Comparison of ENCODE assay signal across 13 cellular contexts in the genomic region with DNA sequence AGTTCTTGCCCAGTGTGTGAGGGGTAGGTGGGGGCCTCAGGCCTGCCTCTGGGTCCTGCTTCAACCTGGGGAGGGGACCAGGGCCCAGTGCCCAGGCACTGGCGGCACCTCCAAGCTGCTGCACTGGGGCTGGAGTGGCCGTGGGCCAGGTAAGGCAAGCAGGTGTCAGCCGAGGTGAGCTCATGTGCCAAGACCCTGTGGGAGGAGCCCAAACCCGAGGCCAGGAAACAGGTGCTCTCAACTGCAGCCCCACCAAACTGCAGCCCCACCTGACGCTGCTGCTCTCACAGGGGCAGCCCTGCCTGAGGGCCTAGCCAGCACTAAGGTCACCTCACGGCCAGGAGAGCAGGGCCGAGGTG. TPM values are rescaled to one million over a fixed set of nuclear protein-coding genes. Genes with fewer than 3 reads are reported as not detected.
A peak's percentile ranks its signal among the peaks of the same experiment; 100 is the strongest.
DNase-seq lines count a peak whose midpoint lies in the region; ATAC-seq and TF ChIP-seq lines count a peak whose summit lies in the region.
"Had no signal": no experiment of that assay in that cellular context is flagged by ENCODE, and none has a peak within 500 bp of the region (broad histone marks: within the 10 kb centered on the region; RNA-seq: fewer than 3 reads in every experiment).

No MANE protein-coding gene starts in this region.

- TF ChIP-seq CTCF in GM23338 (conservative IDR thresholded peaks at IDR 0.05; ENCODE audit: low read depth in 2 of 2), result no peak
- no peak for TF ChIP-seq CTCF in ovary (IDR thresholded peaks at IDR 0.05)

- no peaks in the 10 kb centered on the region for H4K20me1 ChIP-seq in GM23338 (replicated peaks; ENCODE audit: insufficient read depth)

- H3K4me3 Mint-ChIP-seq in GM23338 (no peak overlapping the region), T-helper 17 cell (no peak overlapping the region)
- no peak overlapping the region for H3K4me3 Mint-ChIP-seq in CD4-positive, alpha-beta memory T cell

- H3K4me3 ChIP-seq in GM23338 (no peak overlapping the region), ovary (no peak overlapping the region)
- H3K4me3 ChIP-seq in CD4-positive, alpha-beta memory T cell (ENCODE audit: low read length in 2 of 2), result no peak overlapping the region
- H3K4me3 ChIP-seq: lung, SJSA1 had no signal

- peak; percentile 5 for DNase-seq in activated CD4-positive, alpha-beta T cell treated with anti-CD3 and anti-CD28 coated beads for 1 hour
- no peak for DNase-seq in activated CD4-positive, alpha-beta T cell treated with anti-CD3 and anti-CD28 coated beads for 4 hours
- no peak for DNase-seq in GM23338 (ENCODE audit: low spot score)
- DNase-seq in T-helper 17 cell, result peak in 2 of 3 donors; percentile 2 to 5
- peak in 4 of 5 donors; percentile 7 to 24 (median 16) for DNase-seq in ovary
- DNase-seq in KG1 (lab: John Stamatoyannopoulos, UW), result no peak
- no peak for DNase-seq in DMS 273 (lab: John Stamatoyannopoulos, UW; ENCODE audit: unreplicated experiment)
- DNase-seq in CD4-positive, alpha-beta memory T cell, result no peak

- H3K36me3 ChIP-seq in GM23338 (ENCODE audit: insufficient read depth), result no peaks in the 10 kb centered on the region
- no peaks in the 10 kb centered on the region for H3K36me3 ChIP-seq in ovary
- no peaks in the 10 kb centered on the region for H3K36me3 ChIP-seq in CD4-positive, alpha-beta memory T cell (ENCODE audit: insufficient read depth, low read length)
- H3K36me3 ChIP-seq: breast epithelium had no signal

- H3K4me2 ChIP-seq in GM23338, result no peak overlapping the region
- H3K4me2 ChIP-seq: KMS-11 had no signal

- 50 to 64% (median 57%) methylated on average over 5 to 7 of the region's 7 CpGs for WGBS in ovary, 3 donors

- no peaks in the 10 kb centered on the region for H3K9me3 Mint-ChIP-seq in GM23338
- H3K9me3 Mint-ChIP-seq in CD4-positive, alpha-beta memory T cell, result no peaks in the 10 kb centered on the region

- H3K27ac ChIP-seq in GM23338 (ENCODE audit: low read depth) (no peak overlapping the region), ovary (no peak overlapping the region)
- H3K27ac ChIP-seq in CD4-positive, alpha-beta memory T cell (ENCODE audit: low read depth, low read length), result no peak overlapping the region
- H3K27ac ChIP-seq: breast epithelium, KMS-11, neutrophil, SJSA1 had no signal

- no peaks in the 10 kb centered on the region for H3K4me1 ChIP-seq in GM23338 (ENCODE audit: insufficient read depth)
- peaks cover 3% of the 10 kb centered on the region for H3K4me1 ChIP-seq in ovary (ENCODE audit: insufficient read depth)
- peaks cover 18% of the 10 kb centered on the region for H3K4me1 ChIP-seq in CD4-positive, alpha-beta memory T cell (ENCODE audit: insufficient read depth, low read length)
- H3K4me1 ChIP-seq: breast epithelium had no signal

- POLR2A ChIA-PET in CD4-positive, alpha-beta memory T cell (lab: Charles Lee; ENCODE audit: partially characterized antibody), result interaction anchor here (0.7 kb wide), 1 partner anchor 12 kb away, joined by 3 read pairs; no protein-coding TSS in a partner anchor

- H3K4me1 Mint-ChIP-seq in GM23338 (peaks cover 15% of the 10 kb centered on the region), T-helper 17 cell (peaks cover 15% of the 10 kb centered on the region)
- H3K4me1 Mint-ChIP-seq in CD4-positive, alpha-beta memory T cell, result peaks cover 3 to 12% (median 10%) of the 10 kb centered on the region in 4 donors

- peak; percentile 4; the same call in 1 of the 3 replicates for ATAC-seq in GM23338
- no peak for ATAC-seq in T-helper 17 cell

- CTCF ChIA-PET in CD4-positive, alpha-beta memory T cell (lab: Charles Lee; ENCODE audit: partially characterized antibody), result no interaction called here

- no peak for TF ChIP-seq POLR2A in ovary (IDR thresholded peaks at IDR 0.05)

- H3K36me3 Mint-ChIP-seq in GM23338 (ENCODE audit: low read depth), result no peaks in the 10 kb centered on the region
- H3K36me3 Mint-ChIP-seq in T-helper 17 cell (ENCODE audit: low read depth), result no peaks in the 10 kb centered on the region
- no peaks in the 10 kb centered on the region for H3K36me3 Mint-ChIP-seq in CD4-positive, alpha-beta memory T cell

- no peaks in the 10 kb centered on the region for H3K79me2 ChIP-seq in GM23338 (replicated peaks; ENCODE audit: insufficient read depth)

- H3K9me3 ChIP-seq in T-helper 17 cell (ENCODE audit: control insufficient read depth, low read length, poor library complexity, severe bottlenecking) (no peaks in the 10 kb centered on the region), ovary (no peaks in the 10 kb centered on the region)
- no peaks in the 10 kb centered on the region for H3K9me3 ChIP-seq in CD4-positive, alpha-beta memory T cell (ENCODE audit: control insufficient read depth in 1 of 2, low read length in 2 of 2)
- H3K9me3 ChIP-seq: breast epithelium, neutrophil, SJSA1 had no signal

- H3K27ac Mint-ChIP-seq in GM23338 (no peak overlapping the region), T-helper 17 cell (no peak overlapping the region)
- H3K27ac Mint-ChIP-seq in CD4-positive, alpha-beta memory T cell, result no peak overlapping the region

- H3K27me3 Mint-ChIP-seq in GM23338 (ENCODE audit: insufficient read depth, low read depth, poor library complexity) (peaks cover 11% of the 10 kb centered on the region), T-helper 17 cell (no peaks in the 10 kb centered on the region)
- no peaks in the 10 kb centered on the region for H3K27me3 Mint-ChIP-seq in CD4-positive, alpha-beta memory T cell

- no peaks in the 10 kb centered on the region for H3K9me2 ChIP-seq in GM23338 (ENCODE audit: insufficient read depth)

- no peak overlapping the region for H2AFZ ChIP-seq in GM23338

- H3F3A ChIP-seq in GM23338 (replicated peaks; ENCODE audit: low read depth), result no peaks in the 10 kb centered on the region

- intact Hi-C loops in ovary (cut with DNase I), result no loop called here
- intact Hi-C loops in CD4-positive, alpha-beta memory T cell (cut with micrococcal nuclease), result no loop called here

- H3K27me3 ChIP-seq in GM23338 (ENCODE audit: insufficient read depth) (no peaks in the 10 kb centered on the region), ovary (no peaks in the 10 kb centered on the region)
- H3K27me3 ChIP-seq in CD4-positive, alpha-beta memory T cell (ENCODE audit: insufficient read depth, low read length), result no peaks in the 10 kb centered on the region
- H3K27me3 ChIP-seq: breast epithelium, neutrophil, SJSA1 had no signal

- no peak for TF ChIP-seq EP300 in ovary (IDR thresholded peaks at IDR 0.05)

TF ChIP-seq in GM23338, 12 proteins besides CTCF, POLR2A, EP300 and RAD21 (continues in another document):
- TF ChIP-seq EZH2 (IDR thresholded peaks at IDR 0.05; ENCODE audit: low read depth, unreplicated experiment), result no peak

RNA-seq across cellular contexts. Expression of a gene that starts 18.1 kb away (rescaled TPM):
- total RNA-seq in GM23338 (2014; rRNA removed; shearing (Covaris generic)), result 19.2 and 27.8 TPM in 2 replicates
- 15.2 and 17.4 TPM in 2 replicates for polyA plus RNA-seq in GM23338 (2016; fragmentation: Nextera tagmentation; extraction: Ambion mirVana)
- total RNA-seq in T-helper 17 cell, result 1 to 10 TPM; 5.0 to 6.2 TPM
- total RNA-seq in ovary, result 10 to 100 TPM in 2 of 7 donors, 1 to 10 TPM in 5; 3.1 to 14.9 (median 6.0) TPM
- 1 to 10 TPM in 1 of 2 donors, not detected in 1; 5.1 TPM for polyA plus RNA-seq in ovary
- 1 to 10 TPM; 7.9 to 8.7 TPM for total RNA-seq in CD4-positive, alpha-beta memory T cell
- polyA plus RNA-seq in CD4-positive, alpha-beta memory T cell, result 10 to 100 TPM; 12.7 to 14.6 TPM

RNA-seq across cellular contexts. Expression of a gene that starts 18.1 kb away (rescaled TPM):
- total RNA-seq in GM23338 (2014; rRNA removed; shearing (Covaris generic)), result 17.4 and 19.2 TPM in 2 replicates
- polyA plus RNA-seq in GM23338 (2016; fragmentation: Nextera tagmentation; extraction: Ambion mirVana) (7.8 and 9.4 TPM in 2 replicates), ovary (1 to 10 TPM; 7.1 to 7.3 TPM)
- total RNA-seq in T-helper 17 cell (10 to 100 TPM; 12.4 to 13.1 TPM), ovary (10 to 100 TPM in 6 of 7 donors, 1 to 10 TPM in 1; 9.1 to 54.3 (median 16.7) TPM)
- total RNA-seq in CD4-positive, alpha-beta memory T cell, result 10 to 100 TPM; 26.9 to 27.6 TPM
- 10 to 100 TPM in 1 of 2 donors, 1 to 10 TPM in 1; 4.3 to 13.0 TPM for polyA plus RNA-seq in CD4-positive, alpha-beta memory T cell

Comparison
In these comparisons a context has a peak if more than half of its experiments do, and no peak if none do; other contexts are left out.
1. DNase-seq: peak in activated CD4-positive, alpha-beta T cell treated with anti-CD3 and anti-CD28 coated beads for 1 hour (single experiment), T-helper 17 cell (2 of 3) and ovary (4 of 5); none in activated CD4-positive, alpha-beta T cell treated with anti-CD3 and anti-CD28 coated beads for 4 hours (0 of 2), GM23338 (single experiment), KG1 (single experiment), DMS 273 (single experiment) and CD4-positive, alpha-beta memory T cell (0 of 5).